Comparison of ENCODE assay signal across 16 cellular contexts in the genomic region with DNA sequence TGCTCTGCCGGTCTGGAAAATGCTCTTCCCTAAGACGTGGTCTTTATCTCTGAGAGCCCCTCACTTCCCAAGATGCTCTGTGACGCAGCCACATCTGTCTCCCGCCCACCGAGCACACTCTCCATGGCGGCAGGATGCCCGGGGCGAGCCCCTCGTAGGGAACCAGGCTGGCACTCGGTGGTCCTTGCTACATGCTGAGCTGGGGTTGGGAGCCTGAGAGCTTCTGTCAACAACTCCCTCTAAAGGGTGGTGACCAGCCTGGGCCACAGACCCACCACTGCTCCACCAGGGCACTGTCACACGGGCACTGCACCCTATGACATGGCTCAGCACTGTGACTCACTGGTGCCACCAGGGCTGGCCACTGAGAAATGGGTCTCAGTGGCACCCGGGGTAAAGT. TPM values are rescaled to one million over a fixed set of nuclear protein-coding genes. Genes with fewer than 3 reads are reported as not detected.
A peak's percentile ranks its signal among the peaks of the same experiment; 100 is the strongest.
DNase-seq lines count a peak whose midpoint lies in the region; TF ChIP-seq lines count a peak whose summit lies in the region.
"Had no signal": no experiment of that assay in that cellular context is flagged by ENCODE, and none has a peak within 500 bp of the region (broad histone marks: within the 10 kb centered on the region; RNA-seq: fewer than 3 reads in every experiment).

No MANE protein-coding gene starts in this region.

- 94% methylated on average over 12 of the region's 12 CpGs for WGBS in prostate gland

- TF ChIP-seq CTCF in LNCaP clone FGC (IDR thresholded peaks at IDR 0.05; ENCODE audit: control insufficient read depth, extremely low read depth, insufficient read depth) (no peak), prostate gland (IDR thresholded peaks at IDR 0.05) (no peak)

- no peak for TF ChIP-seq POLR2A in prostate gland (IDR thresholded peaks at IDR 0.05)

- peaks cover 2 to 16% of the 10 kb centered on the region in 2 donors for H3K36me3 ChIP-seq in prostate gland
- H3K36me3 ChIP-seq in SJCRH30 = peaks cover 16% of the 10 kb centered on the region

- H3K4me3 ChIP-seq in LNCaP clone FGC (ENCODE audit: low read depth, low read length) (peak overlapping the region; percentile 54), prostate gland (no peak overlapping the region), SJCRH30 (no peak overlapping the region)
- H3K4me3 ChIP-seq: BLaER1, HAP-1 had no signal

- CTCF ChIA-PET in activated naive CD4-positive, alpha-beta T cell treated with anti-CD3 and anti-CD28 coated beads, Interleukin-2, amount 10 ng/mL, durations not matched to agents 7 days and 5 days (lab: Charles Lee) = no interaction called here

- peak overlapping the region; percentile 4 for H3K27ac Mint-ChIP-seq in activated naive CD4-positive, alpha-beta T cell treated with anti-CD3 and anti-CD28 coated beads, Interleukin-2, amount 50 U/mL, for 24 hours
- H3K27ac Mint-ChIP-seq in activated naive CD4-positive, alpha-beta T cell treated with anti-CD3 and anti-CD28 coated beads, Interleukin-2, amount 10 ng/mL, durations not matched to agents 7 days and 5 days = no peak overlapping the region
- no peak overlapping the region for H3K27ac Mint-ChIP-seq in activated T-helper 2 cell treated with anti-CD3 and anti-CD28 coated beads, Interferon-gamma antibody, Interleukin-2, Interleukin-4, amounts not matched to agents 10 μg/mL and 5 μg/mL and 100 μg/mL, durations not matched to agents 14 hours and 24 hours and 36 hours

- intact Hi-C loops in activated T-helper 2 cell treated with anti-CD3 and anti-CD28 coated beads, Interferon-gamma antibody, Interleukin-2, Interleukin-4, amounts not matched to agents 10 μg/mL and 5 μg/mL and 100 μg/mL, durations not matched to agents 14 hours and 24 hours and 36 hours (cut with micrococcal nuclease) = loop anchor here (10.0 kb wide), 1 partner anchor 235 kb away; no protein-coding TSS in a partner anchor
- intact Hi-C loops in prostate gland (cut with DNase I) = loop anchor here (10.0 kb wide), 1 partner anchor 235 kb away; no protein-coding TSS in a partner anchor

- H3K27ac ChIP-seq in prostate gland (peak overlapping the region; percentile 45 to 96), SJCRH30 (no peak overlapping the region)
- H3K27ac ChIP-seq: BLaER1 had no signal

- no peak for DNase-seq in activated naive CD4-positive, alpha-beta T cell treated with anti-CD3 and anti-CD28 coated beads, Interleukin-2, amount 10 ng/mL, durations not matched to agents 7 days and 5 days
- DNase-seq in LNCaP clone FGC (ENCODE audit: low read depth) (peak; percentile 7), prostate gland (ENCODE audit: low spot score) (no peak), NCI-H1417 (lab: John Stamatoyannopoulos, UW) (no peak), NCI-H2107 treated with DMSO at 0.1 percent for 48 hours (lab: John Stamatoyannopoulos, UW; ENCODE audit: unreplicated experiment) (no peak), SJCRH30 (no peak)
- no peak for DNase-seq in activated T-helper 2 cell treated with anti-CD3 and anti-CD28 coated beads, Interferon-gamma antibody, Interleukin-2, Interleukin-4, amounts not matched to agents 10 μg/mL and 5 μg/mL and 100 μg/mL, durations not matched to agents 14 hours and 24 hours and 36 hours (ENCODE audit: low spot score)
- DNase-seq: 8988T; AML-193; CD4-positive, CD25-positive, alpha-beta regulatory T cell; DMS79; GOT3; HFFc6 had no signal

- H3K4me1 ChIP-seq in prostate gland (replicated peaks) (peaks cover 32% of the 10 kb centered on the region), SJCRH30 (peaks cover 8% of the 10 kb centered on the region; the same call in 1 of the 2 replicates)

- H3K9me3 ChIP-seq in prostate gland (no peaks in the 10 kb centered on the region), SJCRH30 (replicated peaks) (no peaks in the 10 kb centered on the region)
- H3K9me3 ChIP-seq: BLaER1, HAP-1 had no signal

- H3K27me3 ChIP-seq in prostate gland (replicated peaks; ENCODE audit: insufficient read depth) (no peaks in the 10 kb centered on the region), SJCRH30 (no peaks in the 10 kb centered on the region)
- H3K27me3 ChIP-seq: BLaER1 had no signal

- no peaks in the 10 kb centered on the region for H3K27me3 Mint-ChIP-seq in activated naive CD4-positive, alpha-beta T cell treated with anti-CD3 and anti-CD28 coated beads, Interleukin-2, amount 50 U/mL, for 24 hours
- no peaks in the 10 kb centered on the region for H3K27me3 Mint-ChIP-seq in activated naive CD4-positive, alpha-beta T cell treated with anti-CD3 and anti-CD28 coated beads, Interleukin-2, amount 10 ng/mL, durations not matched to agents 7 days and 5 days
- no peaks in the 10 kb centered on the region for H3K27me3 Mint-ChIP-seq in activated T-helper 2 cell treated with anti-CD3 and anti-CD28 coated beads, Interferon-gamma antibody, Interleukin-2, Interleukin-4, amounts not matched to agents 10 μg/mL and 5 μg/mL and 100 μg/mL, durations not matched to agents 14 hours and 24 hours and 36 hours (ENCODE audit: low read depth)
- H3K27me3 Mint-ChIP-seq: CD4-positive, CD25-positive, alpha-beta regulatory T cell had no signal

- peaks cover 8% of the 10 kb centered on the region for H3K4me1 Mint-ChIP-seq in activated naive CD4-positive, alpha-beta T cell treated with anti-CD3 and anti-CD28 coated beads, Interleukin-2, amount 50 U/mL, for 24 hours
- H3K4me1 Mint-ChIP-seq in activated naive CD4-positive, alpha-beta T cell treated with anti-CD3 and anti-CD28 coated beads, Interleukin-2, amount 10 ng/mL, durations not matched to agents 7 days and 5 days = peaks cover 21% of the 10 kb centered on the region
- peaks cover 15% of the 10 kb centered on the region for H3K4me1 Mint-ChIP-seq in activated T-helper 2 cell treated with anti-CD3 and anti-CD28 coated beads, Interferon-gamma antibody, Interleukin-2, Interleukin-4, amounts not matched to agents 10 μg/mL and 5 μg/mL and 100 μg/mL, durations not matched to agents 14 hours and 24 hours and 36 hours (ENCODE audit: low read depth)

- H3K9me3 Mint-ChIP-seq in activated naive CD4-positive, alpha-beta T cell treated with anti-CD3 and anti-CD28 coated beads, Interleukin-2, amount 50 U/mL, for 24 hours = no peaks in the 10 kb centered on the region
- H3K9me3 Mint-ChIP-seq in activated naive CD4-positive, alpha-beta T cell treated with anti-CD3 and anti-CD28 coated beads, Interleukin-2, amount 10 ng/mL, durations not matched to agents 7 days and 5 days = no peaks in the 10 kb centered on the region
- H3K9me3 Mint-ChIP-seq in activated T-helper 2 cell treated with anti-CD3 and anti-CD28 coated beads, Interferon-gamma antibody, Interleukin-2, Interleukin-4, amounts not matched to agents 10 μg/mL and 5 μg/mL and 100 μg/mL, durations not matched to agents 14 hours and 24 hours and 36 hours = no peaks in the 10 kb centered on the region
- H3K9me3 Mint-ChIP-seq: CD4-positive, CD25-positive, alpha-beta regulatory T cell; HFFc6 had no signal

- no peak overlapping the region for H3K4me3 Mint-ChIP-seq in activated naive CD4-positive, alpha-beta T cell treated with anti-CD3 and anti-CD28 coated beads, Interleukin-2, amount 50 U/mL, for 24 hours
- no peak overlapping the region for H3K4me3 Mint-ChIP-seq in activated naive CD4-positive, alpha-beta T cell treated with anti-CD3 and anti-CD28 coated beads, Interleukin-2, amount 10 ng/mL, durations not matched to agents 7 days and 5 days
- peak overlapping the region; percentile 17 for H3K4me3 Mint-ChIP-seq in activated T-helper 2 cell treated with anti-CD3 and anti-CD28 coated beads, Interferon-gamma antibody, Interleukin-2, Interleukin-4, amounts not matched to agents 10 μg/mL and 5 μg/mL and 100 μg/mL, durations not matched to agents 14 hours and 24 hours and 36 hours (ENCODE audit: low read depth)
- H3K4me3 Mint-ChIP-seq: HFFc6 had no signal

- no peaks in the 10 kb centered on the region for H3K36me3 Mint-ChIP-seq in activated naive CD4-positive, alpha-beta T cell treated with anti-CD3 and anti-CD28 coated beads, Interleukin-2, amount 50 U/mL, for 24 hours
- H3K36me3 Mint-ChIP-seq in activated naive CD4-positive, alpha-beta T cell treated with anti-CD3 and anti-CD28 coated beads, Interleukin-2, amount 10 ng/mL, durations not matched to agents 7 days and 5 days = peaks cover 13% of the 10 kb centered on the region
- H3K36me3 Mint-ChIP-seq in activated T-helper 2 cell treated with anti-CD3 and anti-CD28 coated beads, Interferon-gamma antibody, Interleukin-2, Interleukin-4, amounts not matched to agents 10 μg/mL and 5 μg/mL and 100 μg/mL, durations not matched to agents 14 hours and 24 hours and 36 hours (ENCODE audit: low read depth) = peaks cover 26% of the 10 kb centered on the region
- H3K36me3 Mint-ChIP-seq: CD4-positive, CD25-positive, alpha-beta regulatory T cell had no signal

RNA-seq across cellular contexts. Expression of gene PEX10, which starts 2.6 kb away (rescaled TPM):
- total RNA-seq in activated T-helper 2 cell treated with anti-CD3 and anti-CD28 coated beads, Interferon-gamma antibody, Interleukin-2, Interleukin-4, amounts not matched to agents 10 μg/mL and 5 μg/mL and 100 μg/mL, durations not matched to agents 14 hours and 24 hours and 36 hours = 17.6 and 18.2 TPM in 2 replicates
- total RNA-seq in prostate gland = 10 to 100 TPM; 38.3 to 49.9 TPM
- total RNA-seq in SJCRH30 (2014; rRNA removed; shearing (Covaris generic)) = 28.8 and 32.7 TPM in 2 replicates

RNA-seq across cellular contexts. Expression of gene RER1, which starts 18.1 kb away (rescaled TPM):
- 142 and 144 TPM in 2 replicates for total RNA-seq in activated T-helper 2 cell treated with anti-CD3 and anti-CD28 coated beads, Interferon-gamma antibody, Interleukin-2, Interleukin-4, amounts not matched to agents 10 μg/mL and 5 μg/mL and 100 μg/mL, durations not matched to agents 14 hours and 24 hours and 36 hours
- 10 to 100 TPM; 86.1 to 97.0 TPM for total RNA-seq in prostate gland
- total RNA-seq in SJCRH30 (2014; rRNA removed; shearing (Covaris generic)) = 124 and 145 TPM in 2 replicates

RNA-seq across cellular contexts. Expression of gene MORN1, which starts 18.4 kb away (rescaled TPM):
- 7.5 and 8.0 TPM in 2 replicates for total RNA-seq in activated T-helper 2 cell treated with anti-CD3 and anti-CD28 coated beads, Interferon-gamma antibody, Interleukin-2, Interleukin-4, amounts not matched to agents 10 μg/mL and 5 μg/mL and 100 μg/mL, durations not matched to agents 14 hours and 24 hours and 36 hours
- total RNA-seq in prostate gland = 10 to 100 TPM; 18.6 to 21.0 TPM
- 7.5 TPM in 2 replicates for total RNA-seq in SJCRH30 (2014; rRNA removed; shearing (Covaris generic))
